ENCODE assay signal across 34 cellular contexts in genomic region chrX:37975421-37975820, GRCh38. TPM values are rescaled to one million over a fixed set of nuclear protein-coding genes. Genes with fewer than 3 reads are reported as not detected.
"Had no signal": no experiment of that assay in that cellular context is flagged by ENCODE, and none has a peak within 500 bp of the region (broad histone marks: within the 10 kb centered on the region; RNA-seq: fewer than 3 reads in every experiment).

No MANE protein-coding gene starts in this region.

- H3K27ac Mint-ChIP-seq: activated B cell treated with CpG ODN at 0.5 μM for 24 hours; activated CD4-positive, alpha-beta memory T cell treated with anti-CD3 and anti-CD28 coated beads for 36 hours; activated CD4-positive, alpha-beta T cell treated with anti-CD3 and anti-CD28 coated beads, Interleukin-2, amount 10 ng/mL, durations not matched to agents 24 days and 14 days; activated CD8-positive, alpha-beta memory T cell treated with anti-CD3 and anti-CD28 coated beads, Interleukin-2, amount 10 ng/mL, durations not matched to agents 7 days and 5 days; activated CD8-positive, alpha-beta T cell treated with anti-CD3 and anti-CD28 coated beads, Interleukin-2, amount 10 ng/mL, durations not matched to agents 7 days and 5 days; activated naive CD4-positive, alpha-beta T cell treated with anti-CD3 and anti-CD28 coated beads, Interleukin-2, amount 10 ng/mL, durations not matched to agents 7 days and 5 days; activated naive CD4-positive, alpha-beta T cell treated with anti-CD3 and anti-CD28 coated beads, Interleukin-2, amount 50 U/mL, for 24 hours; activated naive CD8-positive, alpha-beta T cell; activated naive CD8-positive, alpha-beta T cell treated with anti-CD3 and anti-CD28 coated beads, Interleukin-2, amount 10 ng/mL, durations not matched to agents 7 days and 5 days; activated naive CD8-positive, alpha-beta T cell treated with anti-CD3 and anti-CD28 coated beads, Interleukin-2, amount 50 U/mL, for 24 hours; activated T-cell treated with anti-CD3 and anti-CD28 coated beads, Interleukin-2, amount 50 U/mL, for 24 hours; activated T-helper 2 cell treated with anti-CD3 and anti-CD28 coated beads, Interferon-gamma antibody, Interleukin-2, Interleukin-4, amounts not matched to agents 10 μg/mL and 5 μg/mL and 100 μg/mL, durations not matched to agents 14 hours and 24 hours and 36 hours; T-cell; T-helper 17 cell had no signal

- FAIRE-seq: TTC549 had no signal

- H3K9me3 ChIP-seq: body of pancreas, breast epithelium had no signal

- ATAC-seq: activated CD8-positive, alpha-beta memory T cell treated with anti-CD3 and anti-CD28 coated beads, Interleukin-2, amount 10 ng/mL, durations not matched to agents 7 days and 5 days; activated CD8-positive, alpha-beta T cell treated with anti-CD3 and anti-CD28 coated beads, Interleukin-2, amount 10 ng/mL, durations not matched to agents 7 days and 5 days; activated naive CD8-positive, alpha-beta T cell treated with anti-CD3 and anti-CD28 coated beads, Interleukin-2, amount 50 U/mL, for 24 hours; body of pancreas; T-cell; T-helper 17 cell had no signal

- H3K4me1 Mint-ChIP-seq: activated B cell treated with CpG ODN at 0.5 μM for 24 hours, T-cell had no signal

- H3K4me1 ChIP-seq: body of pancreas, breast epithelium had no signal

- H3K4me3 ChIP-seq: body of pancreas, breast epithelium had no signal

- H3K36me3 ChIP-seq: brain microvascular endothelial cell, breast epithelium had no signal

- H3K36me3 Mint-ChIP-seq: activated CD4-positive, alpha-beta memory T cell treated with anti-CD3 and anti-CD28 coated beads for 36 hours; activated CD8-positive, alpha-beta memory T cell treated with anti-CD3 and anti-CD28 coated beads, Interleukin-2, amount 10 ng/mL, durations not matched to agents 7 days and 5 days; activated naive CD4-positive, alpha-beta T cell treated with anti-CD3 and anti-CD28 coated beads, Interleukin-2, amount 10 ng/mL, durations not matched to agents 7 days and 5 days; activated naive CD4-positive, alpha-beta T cell treated with anti-CD3 and anti-CD28 coated beads, Interleukin-2, amount 50 U/mL, for 24 hours; activated naive CD8-positive, alpha-beta T cell; activated naive CD8-positive, alpha-beta T cell treated with anti-CD3 and anti-CD28 coated beads, Interleukin-2, amount 10 ng/mL, durations not matched to agents 7 days and 5 days; T-cell had no signal

- H3K27me3 ChIP-seq: body of pancreas, brain microvascular endothelial cell had no signal

- H3K9me3 Mint-ChIP-seq: activated B cell treated with CpG ODN at 0.5 μM for 24 hours; activated CD4-positive, alpha-beta memory T cell treated with anti-CD3 and anti-CD28 coated beads for 36 hours; activated CD4-positive, alpha-beta T cell treated with anti-CD3 and anti-CD28 coated beads, Interleukin-2, amount 10 ng/mL, durations not matched to agents 24 days and 14 days; activated naive CD4-positive, alpha-beta T cell treated with anti-CD3 and anti-CD28 coated beads, Interleukin-2, amount 10 ng/mL, durations not matched to agents 7 days and 5 days; activated naive CD4-positive, alpha-beta T cell treated with anti-CD3 and anti-CD28 coated beads, Interleukin-2, amount 50 U/mL, for 24 hours; activated naive CD8-positive, alpha-beta T cell treated with anti-CD3 and anti-CD28 coated beads, Interleukin-2, amount 10 ng/mL, durations not matched to agents 7 days and 5 days; activated naive CD8-positive, alpha-beta T cell treated with anti-CD3 and anti-CD28 coated beads, Interleukin-2, amount 50 U/mL, for 24 hours; activated T-cell treated with anti-CD3 and anti-CD28 coated beads, Interleukin-2, amount 50 U/mL, for 24 hours; activated T-helper 2 cell treated with anti-CD3 and anti-CD28 coated beads, Interferon-gamma antibody, Interleukin-2, Interleukin-4, amounts not matched to agents 10 μg/mL and 5 μg/mL and 100 μg/mL, durations not matched to agents 14 hours and 24 hours and 36 hours; T-cell had no signal

- H3K27ac ChIP-seq: body of pancreas, brain microvascular endothelial cell, breast epithelium, VCaP had no signal

- DNase-seq: activated B cell treated with CpG ODN at 0.5 μM for 24 hours; activated CD4-positive, alpha-beta memory T cell treated with anti-CD3 and anti-CD28 coated beads for 36 hours; activated CD4-positive, alpha-beta T cell treated with anti-CD3 and anti-CD28 coated beads for 4 hours; activated CD4-positive, alpha-beta T cell treated with anti-CD3 and anti-CD28 coated beads, Interleukin-2, amount 10 ng/mL, durations not matched to agents 24 days and 14 days; activated CD4-positive, alpha-beta T cell treated with anti-CD3 and anti-CD28 coated beads, Interleukin-2, amount 50 U/mL, for 1 hour; activated CD4-positive, alpha-beta T cell treated with anti-CD3 and anti-CD28 coated beads, Interleukin-2, amount 50 U/mL, for 4 hours; activated CD4-positive, CD25-positive, alpha-beta regulatory T cell treated with anti-CD3 and anti-CD28 coated beads, Interleukin-2, amount 50 U/mL, for 72 hours; activated CD8-positive, alpha-beta memory T cell treated with anti-CD3 and anti-CD28 coated beads for 24 hours; activated CD8-positive, alpha-beta memory T cell treated with anti-CD3 and anti-CD28 coated beads, Interleukin-2, amount 10 ng/mL, durations not matched to agents 7 days and 5 days; activated CD8-positive, alpha-beta memory T cell treated with anti-CD3 and anti-CD28 coated beads, Interleukin-2, amount 50 U/mL, for 48 hours; activated CD8-positive, alpha-beta T cell treated with anti-CD3 and anti-CD28 coated beads, Interleukin-2, amount 10 ng/mL, durations not matched to agents 7 days and 5 days; activated effector memory CD4-positive, alpha-beta T cell treated with Interleukin-2 at 50 U/mL for 16 hours; activated gamma-delta T cell; activated naive CD4-positive, alpha-beta T cell treated with anti-CD3 and anti-CD28 coated beads, Interleukin-2, amount 10 ng/mL, durations not matched to agents 7 days and 5 days; activated naive CD4-positive, alpha-beta T cell treated with Interleukin-2 at 50 U/mL for 16 hours; activated naive CD8-positive, alpha-beta T cell treated with anti-CD3 and anti-CD28 coated beads, Interleukin-2, amount 10 ng/mL, durations not matched to agents 7 days and 5 days; activated naive CD8-positive, alpha-beta T cell treated with anti-CD3 and anti-CD28 coated beads, Interleukin-2, amount 50 U/mL, for 24 hours; activated T-cell treated with anti-CD3 and anti-CD28 coated beads, Interleukin-2, amount 50 U/mL, for 24 hours; activated T-cell treated with anti-CD3 and anti-CD28 coated beads, Interleukin-2, amount 50 U/mL, for 48 hours; aorta; body of pancreas; brain microvascular endothelial cell; central memory CD4-positive, alpha-beta T cell; T-cell; T-helper 17 cell; T-helper 9 cell had no signal

- H3K27me3 Mint-ChIP-seq: T-helper 17 cell had no signal

- H3K4me3 Mint-ChIP-seq: activated B cell treated with CpG ODN at 0.5 μM for 24 hours; activated CD4-positive, alpha-beta memory T cell treated with anti-CD3 and anti-CD28 coated beads for 36 hours; activated CD4-positive, alpha-beta T cell treated with anti-CD3 and anti-CD28 coated beads, Interleukin-2, amount 10 ng/mL, durations not matched to agents 24 days and 14 days; activated CD8-positive, alpha-beta memory T cell treated with anti-CD3 and anti-CD28 coated beads, Interleukin-2, amount 10 ng/mL, durations not matched to agents 7 days and 5 days; activated CD8-positive, alpha-beta T cell treated with anti-CD3 and anti-CD28 coated beads, Interleukin-2, amount 10 ng/mL, durations not matched to agents 7 days and 5 days; activated naive CD4-positive, alpha-beta T cell treated with anti-CD3 and anti-CD28 coated beads, Interleukin-2, amount 10 ng/mL, durations not matched to agents 7 days and 5 days; activated naive CD4-positive, alpha-beta T cell treated with anti-CD3 and anti-CD28 coated beads, Interleukin-2, amount 50 U/mL, for 24 hours; activated naive CD8-positive, alpha-beta T cell; activated naive CD8-positive, alpha-beta T cell treated with anti-CD3 and anti-CD28 coated beads, Interleukin-2, amount 10 ng/mL, durations not matched to agents 7 days and 5 days; activated naive CD8-positive, alpha-beta T cell treated with anti-CD3 and anti-CD28 coated beads, Interleukin-2, amount 50 U/mL, for 24 hours; activated T-cell treated with anti-CD3 and anti-CD28 coated beads, Interleukin-2, amount 50 U/mL, for 24 hours; T-cell; T-helper 17 cell had no signal

RNA-seq across cellular contexts. Expression of gene SYTL5, which starts 30.9 kb away (rescaled TPM):
- total RNA-seq: activated B cell treated with CpG ODN at 0.5 μM for 24 hours; activated CD4-positive, alpha-beta T cell treated with anti-CD3 and anti-CD28 coated beads, Interleukin-2, amount 10 ng/mL, durations not matched to agents 24 days and 14 days; activated CD8-positive, alpha-beta memory T cell treated with anti-CD3 and anti-CD28 coated beads, Interleukin-2, amount 10 ng/mL, durations not matched to agents 7 days and 5 days; activated CD8-positive, alpha-beta T cell treated with anti-CD3 and anti-CD28 coated beads, Interleukin-2, amount 10 ng/mL, durations not matched to agents 7 days and 5 days; activated naive CD8-positive, alpha-beta T cell treated with anti-CD3 and anti-CD28 coated beads, Interleukin-2, amount 10 ng/mL, durations not matched to agents 7 days and 5 days; activated T-helper 2 cell treated with anti-CD3 and anti-CD28 coated beads, Interferon-gamma antibody, Interleukin-2, Interleukin-4, amounts not matched to agents 10 μg/mL and 5 μg/mL and 100 μg/mL, durations not matched to agents 14 hours and 24 hours and 36 hours; aorta; T-helper 1 cell treated with Interleukin-12 subunit alpha and Interleukin-12 subunit beta and Interleukin-4 antibody, amounts not matched to agents 30 ng/mL and 1 ng/mL, for 36 hours; T-helper 17 cell; T-helper 2 cell treated with Interferon-gamma antibody and Interleukin-4, amounts not matched to agents 100 ng/mL and 5 ng/mL, for 36 hours had no signal
